ENCODE assay signal across 17 cellular contexts in the genomic region with DNA sequence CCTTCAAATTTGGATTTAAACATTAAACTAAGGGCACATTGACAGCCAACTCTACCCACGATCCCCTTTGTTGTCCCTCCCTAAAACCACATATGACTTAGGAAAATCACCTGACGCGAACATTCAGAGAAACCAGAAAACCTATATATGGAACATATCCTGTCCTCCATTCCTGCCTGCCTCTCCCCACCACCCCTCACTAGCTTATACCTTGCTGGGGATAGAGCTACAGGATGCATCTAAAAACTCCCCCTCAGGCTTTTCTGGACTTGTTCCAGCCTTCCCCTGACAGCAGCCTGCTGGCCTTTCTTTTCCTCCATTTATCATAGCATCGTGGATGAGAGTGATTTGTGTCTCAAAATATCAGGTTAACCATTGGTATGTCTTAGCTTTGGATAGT. TPM values are rescaled to one million over a fixed set of nuclear protein-coding genes. Genes with fewer than 3 reads are reported as not detected.
DNase-seq lines count a peak whose midpoint lies in the region; ATAC-seq, FAIRE-seq and TF ChIP-seq lines count a peak whose summit lies in the region.
"Had no signal": no experiment of that assay in that cellular context is flagged by ENCODE, and none has a peak within 500 bp of the region (broad histone marks: within the 10 kb centered on the region; RNA-seq: fewer than 3 reads in every experiment).

No MANE protein-coding gene starts in this region.

- H3K27ac ChIP-seq in cardiac muscle cell (peak overlapping the region; percentile 51), right cardiac atrium (ENCODE audit: low read length) (no peak overlapping the region), OCI-LY1 (ENCODE audit: low read depth, low read length, poor library complexity, severe bottlenecking) (peak overlapping the region; percentile 65)
- H3K27ac ChIP-seq: coronary artery, pancreas, skin epidermis had no signal

- H3K4me2 ChIP-seq in OCI-LY1 (ENCODE audit: low read length), result peak overlapping the region; percentile 42; the same call in 1 of the 2 replicates

- no peaks in the 10 kb centered on the region for H3K36me3 ChIP-seq in cardiac muscle cell
- H3K36me3 ChIP-seq in OCI-LY1 (ENCODE audit: insufficient read depth, low read length), result peaks cover 7% of the 10 kb centered on the region; the same call in 1 of the 2 replicates
- H3K36me3 ChIP-seq: pancreas had no signal

- TF ChIP-seq CTCF in cardiac muscle cell (IDR thresholded peaks at IDR 0.05; ENCODE audit: low read depth, low read length) (no peak), OCI-LY1 (IDR thresholded peaks at IDR 0.05; ENCODE audit: low read length) (no peak), D721Med (IDR thresholded peaks at IDR 0.05; ENCODE audit: insufficient read depth, missing control alignments) (no peak)

- no peaks in the 10 kb centered on the region for H3F3A ChIP-seq in OCI-LY1 (ENCODE audit: insufficient read depth, low read length)

- H3K4me1 ChIP-seq in cardiac muscle cell (ENCODE audit: low read depth) (peaks cover 26% of the 10 kb centered on the region), right cardiac atrium (ENCODE audit: control insufficient read depth, insufficient read depth, low read length) (no peaks in the 10 kb centered on the region), OCI-LY1 (ENCODE audit: insufficient read depth, low read length, severe bottlenecking) (peaks cover 81% of the 10 kb centered on the region)
- H3K4me1 ChIP-seq: pancreas had no signal

- intact Hi-C loops in right cardiac atrium (cut with DNase I), result no loop called here
- intact Hi-C loops in cardiac septum (cut with DNase I), result no loop called here

- no peak for DNase-seq in cardiac muscle cell (ENCODE audit: low read depth in 1 of 2, low spot score in 1 of 2)
- DNase-seq in right cardiac atrium, result no peak
- no peak for DNase-seq in central memory CD8-positive, alpha-beta T cell (ENCODE audit: low spot score in 2 of 2)
- DNase-seq in HEK293T (ENCODE audit: extremely low spot score), result no peak
- no peak for DNase-seq in cardiac septum (ENCODE audit: low spot score)
- no peak for DNase-seq in HuH-7 (ENCODE audit: low spot score)
- DNase-seq in D721Med (ENCODE audit: insufficient read length, low spot score), result no peak
- DNase-seq: anterior cingulate cortex; DMS79 treated with DMSO at 0.1 percent for 48 hours; NCI-H1092 treated with DMSO at 0.1 percent for 48 hours; pancreas; stimulated activated naive CD4-positive, alpha-beta T cell treated with Interleukin-2 at 50 U/mL for 16 hours had no signal

- no peak overlapping the region for H3K9ac ChIP-seq in OCI-LY1 (ENCODE audit: low read length)

- H3K27me3 ChIP-seq in cardiac muscle cell, result no peaks in the 10 kb centered on the region
- no peaks in the 10 kb centered on the region for H3K27me3 ChIP-seq in right cardiac atrium (ENCODE audit: control insufficient read depth, insufficient read depth)
- no peaks in the 10 kb centered on the region for H3K27me3 ChIP-seq in OCI-LY1 (ENCODE audit: insufficient read depth, low read length)

- H3K4me1 Mint-ChIP-seq in central memory CD8-positive, alpha-beta T cell, result peaks cover 57% of the 10 kb centered on the region

- no peaks in the 10 kb centered on the region for H3K9me2 ChIP-seq in OCI-LY1 (ENCODE audit: low read depth, low read length)

- no peaks in the 10 kb centered on the region for H3K27me3 Mint-ChIP-seq in central memory CD8-positive, alpha-beta T cell

- H3K4me3 ChIP-seq in cardiac muscle cell (no peak overlapping the region), right cardiac atrium (ENCODE audit: low read length) (no peak overlapping the region), OCI-LY1 (ENCODE audit: low read depth, low read length, poor library complexity, severe bottlenecking) (no peak overlapping the region)
- H3K4me3 ChIP-seq: coronary artery, pancreas, skin epidermis had no signal

- 66% methylated on average over 4 of the region's 4 CpGs for WGBS in right cardiac atrium

- peak overlapping the region; percentile 18 for H3K4me3 Mint-ChIP-seq in central memory CD8-positive, alpha-beta T cell

- no peaks in the 10 kb centered on the region for H4K20me1 ChIP-seq in OCI-LY1 (ENCODE audit: insufficient read depth, low read length)

- H2AFZ ChIP-seq in OCI-LY1 (ENCODE audit: low read length), result no peak overlapping the region

- H3K9me3 ChIP-seq in cardiac muscle cell (ENCODE audit: low read depth), result no peaks in the 10 kb centered on the region
- no peaks in the 10 kb centered on the region for H3K9me3 ChIP-seq in right cardiac atrium (ENCODE audit: control insufficient read depth, low read length)
- H3K9me3 ChIP-seq in OCI-LY1 (ENCODE audit: low read length), result no peaks in the 10 kb centered on the region
- H3K9me3 ChIP-seq: pancreas had no signal

- peaks cover 6% of the 10 kb centered on the region for H3K36me3 Mint-ChIP-seq in central memory CD8-positive, alpha-beta T cell (ENCODE audit: insufficient read depth)

- ATAC-seq in right cardiac atrium, result no peak
- no peak for ATAC-seq in central memory CD8-positive, alpha-beta T cell (replicated peaks; ENCODE audit: extremely low read depth, poor library complexity, severe bottlenecking)
- ATAC-seq: pancreas had no signal

- FAIRE-seq in D721Med (lab: Jason Lieb, UNC), result no peak
- FAIRE-seq: islet of Langerhans, pancreas, urothelium cell line had no signal

- no peak overlapping the region for H3K27ac Mint-ChIP-seq in central memory CD8-positive, alpha-beta T cell (ENCODE audit: low read depth)

- no peaks in the 10 kb centered on the region for H3K9me3 Mint-ChIP-seq in central memory CD8-positive, alpha-beta T cell

- CTCF ChIA-PET in HEK293T (lab: Yijun Ruan, JAX), result no interaction called here

- POLR2A ChIA-PET in HEK293T (lab: Yijun Ruan, JAX), result no interaction called here

- H3K79me2 ChIP-seq in OCI-LY1 (ENCODE audit: insufficient read depth, low read length), result peaks cover 87% of the 10 kb centered on the region

TF ChIP-seq in HEK293T, 16 proteins besides CTCF, POLR2A, EP300 and RAD21:
- TF ChIP-seq BHLHE40 (IDR thresholded peaks at IDR 0.05; ENCODE audit: borderline replicate concordance) (no peak), ELF4 (IDR thresholded peaks at IDR 0.05) (no peak), L3MBTL2 (conservative IDR thresholded peaks at IDR 0.05) (no peak), TARDBP (IDR thresholded peaks at IDR 0.05) (no peak), FOXK2 (IDR thresholded peaks at IDR 0.05) (no peak), FOXM1 (IDR thresholded peaks at IDR 0.05; ENCODE audit: borderline replicate concordance) (no peak), NFRKB (IDR thresholded peaks at IDR 0.05) (no peak), HDGF (IDR thresholded peaks at IDR 0.05; ENCODE audit: borderline replicate concordance) (no peak), LEF1 (IDR thresholded peaks at IDR 0.05; ENCODE audit: borderline replicate concordance) (no peak)

RNA-seq across cellular contexts. Expression of a gene that starts 8.8 kb away (rescaled TPM):
- 95.5 and 112 TPM in 2 replicates for total RNA-seq in cardiac muscle cell
- polyA plus RNA-seq in cardiac muscle cell, result 86.1 and 135 TPM in 2 replicates
- 1 to 10 TPM; 1.1 to 2.2 (median 1.8) TPM for total RNA-seq in right cardiac atrium
- polyA plus RNA-seq in right cardiac atrium, result 0.86 TPM
- 1.7 TPM for total RNA-seq in cardiac septum

Comparison
In these comparisons a context has a peak if more than half of its experiments do, and no peak if none do; other contexts are left out.
1. RNA of a gene that starts 8.8 kb away (total RNA-seq): 95.5 to 112 TPM in cardiac muscle cell; 1.1 to 2.2 TPM in right cardiac atrium and 1.7 TPM in cardiac septum (single experiment); every median in the first group is over 10 times any median in the second.